In the genomic region with DNA sequence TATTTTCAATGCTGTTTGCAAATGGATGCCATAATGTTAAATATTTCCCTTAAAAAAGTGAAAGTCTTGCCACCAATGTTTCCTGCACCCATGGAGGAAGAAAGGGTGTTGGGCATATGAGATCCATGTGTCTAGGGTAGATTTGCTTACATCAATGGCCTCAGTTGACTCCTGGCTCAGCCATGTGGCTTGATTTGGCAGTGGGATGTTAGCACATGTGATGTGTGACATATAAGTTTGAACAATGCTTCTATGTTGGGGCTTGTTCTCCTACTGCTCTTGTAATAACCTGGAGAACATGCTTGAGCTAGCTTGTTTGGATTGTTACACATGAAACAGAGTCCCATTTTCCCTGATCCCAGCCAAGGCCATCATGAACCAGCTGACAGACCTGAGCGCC, we compare ENCODE assay signal across 11 cellular contexts.
"Had no signal": no experiment of that assay in that cellular context is flagged by ENCODE, and none has a peak within 500 bp of the region (broad histone marks: within the 10 kb centered on the region; RNA-seq: fewer than 3 reads in every experiment).

No MANE protein-coding gene starts in this region.

- H3K9me3 ChIP-seq: HAP-1 had no signal

- FAIRE-seq: H1, H54 had no signal

- ATAC-seq: GM23338, HCT116 had no signal

- H3K4me2 ChIP-seq: GM23338 had no signal

- H3K36me3 ChIP-seq: HAP-1 had no signal

- DNase-seq: GM23248, GOT3, H7, H9, HCEC 1CT, HFFc6 had no signal

- H3K27ac ChIP-seq: GM23248 had no signal

- H3K4me1 ChIP-seq: HAP-1 had no signal

- H2AFZ ChIP-seq: GM23248, GM23338 had no signal

- H3K9ac ChIP-seq: GM23248 had no signal

- H3K4me3 ChIP-seq: GM23248, GM23338, HAP-1 had no signal
